1 cellular context compared by ENCODE assay signal in the genomic region with DNA sequence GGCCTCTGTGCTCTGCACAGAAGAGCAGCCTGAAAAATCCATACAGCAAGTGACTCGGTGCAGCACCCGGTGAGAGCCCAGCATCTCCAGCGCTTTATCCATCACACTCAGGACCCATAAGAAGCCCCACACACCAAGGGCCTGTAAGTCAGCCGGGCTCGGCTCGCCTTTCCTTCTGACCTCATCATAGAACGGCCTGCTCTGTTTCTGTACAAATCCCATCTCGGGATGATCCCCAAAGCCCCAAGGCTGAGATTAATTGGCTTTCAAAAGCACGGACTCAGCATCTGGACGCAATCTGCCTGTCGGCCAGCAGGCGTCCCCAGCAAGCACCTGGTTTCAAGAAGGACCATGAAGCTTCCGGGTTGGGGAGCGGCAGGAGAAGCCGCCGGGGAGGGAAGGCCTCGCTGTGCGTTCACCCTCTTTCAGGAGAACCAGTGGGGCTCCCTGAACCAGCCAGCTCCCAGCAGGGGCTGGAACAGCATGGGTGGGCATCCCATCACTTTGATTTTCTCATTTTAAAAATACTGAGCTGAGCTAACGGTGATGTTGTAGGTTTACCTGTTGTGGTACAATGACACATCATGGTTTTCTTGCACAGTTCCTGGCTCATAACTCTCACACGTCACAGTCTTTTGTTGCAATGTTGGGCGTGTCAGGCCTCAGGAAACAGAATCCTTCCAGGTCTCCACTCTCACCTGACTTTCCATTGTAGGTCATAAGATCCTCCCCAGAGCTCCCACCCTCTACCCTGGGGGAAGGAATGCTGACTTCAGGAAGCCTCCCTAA.
TF ChIP-seq lines count a peak whose summit lies in the region.

No MANE protein-coding gene starts in this region.

TF ChIP-seq in GM23338, 12 proteins besides CTCF, POLR2A, EP300 and RAD21 (continued from another document):
- TF ChIP-seq, protein P1, sequence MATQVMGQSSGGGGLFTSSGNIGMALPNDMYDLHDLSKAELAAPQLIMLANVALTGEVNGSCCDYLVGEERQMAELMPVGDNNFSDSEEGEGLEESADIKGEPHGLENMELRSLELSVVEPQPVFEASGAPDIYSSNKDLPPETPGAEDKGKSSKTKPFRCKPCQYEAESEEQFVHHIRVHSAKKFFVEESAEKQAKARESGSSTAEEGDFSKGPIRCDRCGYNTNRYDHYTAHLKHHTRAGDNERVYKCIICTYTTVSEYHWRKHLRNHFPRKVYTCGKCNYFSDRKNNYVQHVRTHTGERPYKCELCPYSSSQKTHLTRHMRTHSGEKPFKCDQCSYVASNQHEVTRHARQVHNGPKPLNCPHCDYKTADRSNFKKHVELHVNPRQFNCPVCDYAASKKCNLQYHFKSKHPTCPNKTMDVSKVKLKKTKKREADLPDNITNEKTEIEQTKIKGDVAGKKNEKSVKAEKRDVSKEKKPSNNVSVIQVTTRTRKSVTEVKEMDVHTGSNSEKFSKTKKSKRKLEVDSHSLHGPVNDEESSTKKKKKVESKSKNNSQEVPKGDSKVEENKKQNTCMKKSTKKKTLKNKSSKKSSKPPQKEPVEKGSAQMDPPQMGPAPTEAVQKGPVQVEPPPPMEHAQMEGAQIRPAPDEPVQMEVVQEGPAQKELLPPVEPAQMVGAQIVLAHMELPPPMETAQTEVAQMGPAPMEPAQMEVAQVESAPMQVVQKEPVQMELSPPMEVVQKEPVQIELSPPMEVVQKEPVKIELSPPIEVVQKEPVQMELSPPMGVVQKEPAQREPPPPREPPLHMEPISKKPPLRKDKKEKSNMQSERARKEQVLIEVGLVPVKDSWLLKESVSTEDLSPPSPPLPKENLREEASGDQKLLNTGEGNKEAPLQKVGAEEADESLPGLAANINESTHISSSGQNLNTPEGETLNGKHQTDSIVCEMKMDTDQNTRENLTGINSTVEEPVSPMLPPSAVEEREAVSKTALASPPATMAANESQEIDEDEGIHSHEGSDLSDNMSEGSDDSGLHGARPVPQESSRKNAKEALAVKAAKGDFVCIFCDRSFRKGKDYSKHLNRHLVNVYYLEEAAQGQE (IDR thresholded peaks at IDR 0.05; ENCODE audit: unreplicated experiment) = no peak
